2 cellular contexts compared by ENCODE assay signal in the genomic region with DNA sequence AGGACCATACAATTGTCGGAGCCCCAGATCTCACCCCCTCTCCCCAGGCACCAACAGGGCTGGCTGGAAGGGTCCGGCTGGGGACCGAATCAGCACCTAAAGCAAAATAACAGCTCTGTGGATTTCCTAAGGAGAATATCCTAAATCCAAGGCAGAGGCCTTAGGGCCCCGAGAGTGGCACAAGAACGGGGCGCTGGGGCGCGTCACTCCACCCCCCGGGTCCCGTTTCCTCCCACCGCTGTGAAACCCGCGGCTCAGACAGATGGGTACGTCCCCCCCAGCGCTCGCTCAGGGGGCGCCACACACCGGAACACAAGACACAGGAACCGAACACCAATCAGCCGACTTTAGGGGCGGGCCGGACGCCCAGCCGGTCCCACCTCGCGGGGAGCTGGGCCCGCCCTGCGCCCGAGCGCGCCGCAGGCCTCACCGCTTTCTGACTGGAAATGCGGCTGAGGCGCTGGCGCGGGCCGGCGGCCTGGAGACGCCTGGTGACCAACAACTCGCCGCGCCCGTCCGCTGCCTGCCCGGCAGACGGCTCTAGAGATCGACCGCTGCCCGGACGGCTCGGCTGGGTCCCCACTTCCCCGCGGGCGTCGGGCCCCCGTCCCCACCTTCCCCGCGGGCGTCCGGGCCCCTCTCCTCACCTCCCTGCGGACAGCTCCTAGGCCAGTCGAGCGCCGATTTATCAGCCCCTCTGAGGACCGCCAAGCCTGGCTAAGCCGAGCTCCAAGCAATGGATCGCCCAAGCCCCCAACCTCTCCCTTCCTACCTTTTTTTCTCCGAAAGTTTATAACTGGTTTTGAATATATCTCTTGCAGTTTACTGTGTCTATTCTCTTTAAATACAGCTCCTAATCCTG.
TF ChIP-seq lines count a peak whose summit lies in the region.

A gene with protein sequence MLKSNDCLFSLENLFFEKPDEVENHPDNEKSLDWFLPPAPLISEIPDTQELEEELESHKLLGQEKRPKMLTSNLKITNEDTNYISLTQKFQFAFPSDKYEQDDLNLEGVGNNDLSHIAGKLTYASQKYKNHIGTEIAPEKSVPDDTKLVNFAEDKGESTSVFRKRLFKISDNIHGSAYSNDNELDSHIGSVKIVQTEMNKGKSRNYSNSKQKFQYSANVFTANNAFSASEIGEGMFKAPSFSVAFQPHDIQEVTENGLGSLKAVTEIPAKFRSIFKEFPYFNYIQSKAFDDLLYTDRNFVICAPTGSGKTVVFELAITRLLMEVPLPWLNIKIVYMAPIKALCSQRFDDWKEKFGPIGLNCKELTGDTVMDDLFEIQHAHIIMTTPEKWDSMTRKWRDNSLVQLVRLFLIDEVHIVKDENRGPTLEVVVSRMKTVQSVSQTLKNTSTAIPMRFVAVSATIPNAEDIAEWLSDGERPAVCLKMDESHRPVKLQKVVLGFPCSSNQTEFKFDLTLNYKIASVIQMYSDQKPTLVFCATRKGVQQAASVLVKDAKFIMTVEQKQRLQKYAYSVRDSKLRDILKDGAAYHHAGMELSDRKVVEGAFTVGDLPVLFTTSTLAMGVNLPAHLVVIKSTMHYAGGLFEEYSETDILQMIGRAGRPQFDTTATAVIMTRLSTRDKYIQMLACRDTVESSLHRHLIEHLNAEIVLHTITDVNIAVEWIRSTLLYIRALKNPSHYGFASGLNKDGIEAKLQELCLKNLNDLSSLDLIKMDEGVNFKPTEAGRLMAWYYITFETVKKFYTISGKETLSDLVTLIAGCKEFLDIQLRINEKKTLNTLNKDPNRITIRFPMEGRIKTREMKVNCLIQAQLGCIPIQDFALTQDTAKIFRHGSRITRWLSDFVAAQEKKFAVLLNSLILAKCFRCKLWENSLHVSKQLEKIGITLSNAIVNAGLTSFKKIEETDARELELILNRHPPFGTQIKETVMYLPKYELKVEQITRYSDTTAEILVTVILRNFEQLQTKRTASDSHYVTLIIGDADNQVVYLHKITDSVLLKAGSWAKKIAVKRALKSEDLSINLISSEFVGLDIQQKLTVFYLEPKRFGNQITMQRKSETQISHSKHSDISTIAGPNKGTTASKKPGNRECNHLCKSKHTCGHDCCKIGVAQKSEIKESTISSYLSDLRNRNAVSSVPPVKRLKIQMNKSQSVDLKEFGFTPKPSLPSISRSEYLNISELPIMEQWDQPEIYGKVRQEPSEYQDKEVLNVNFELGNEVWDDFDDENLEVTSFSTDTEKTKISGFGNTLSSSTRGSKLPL (N-terminal part only) (minus strand): TSS at position 687 of the 862 bp plus-strand sequence. CDS start 3,755 bp downstream, outside the sequence.

TF ChIP-seq in GM23338, 12 proteins besides CTCF, POLR2A, EP300 and RAD21 (continues in another document):
- TF ChIP-seq, protein P1, sequence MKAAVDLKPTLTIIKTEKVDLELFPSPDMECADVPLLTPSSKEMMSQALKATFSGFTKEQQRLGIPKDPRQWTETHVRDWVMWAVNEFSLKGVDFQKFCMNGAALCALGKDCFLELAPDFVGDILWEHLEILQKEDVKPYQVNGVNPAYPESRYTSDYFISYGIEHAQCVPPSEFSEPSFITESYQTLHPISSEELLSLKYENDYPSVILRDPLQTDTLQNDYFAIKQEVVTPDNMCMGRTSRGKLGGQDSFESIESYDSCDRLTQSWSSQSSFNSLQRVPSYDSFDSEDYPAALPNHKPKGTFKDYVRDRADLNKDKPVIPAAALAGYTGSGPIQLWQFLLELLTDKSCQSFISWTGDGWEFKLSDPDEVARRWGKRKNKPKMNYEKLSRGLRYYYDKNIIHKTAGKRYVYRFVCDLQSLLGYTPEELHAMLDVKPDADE (IDR thresholded peaks at IDR 0.05), result peak; percentile 47; the same call in 1 of the 2 replicates
- TF ChIP-seq POLR2AphosphoS5 (IDR thresholded peaks at IDR 0.05; ENCODE audit: low read depth) (peak; percentile 74), STAT1 (IDR thresholded peaks at IDR 0.05; ENCODE audit: unreplicated experiment) (no peak), EZH2phosphoT487 (IDR thresholded peaks at IDR 0.05; ENCODE audit: unreplicated experiment) (no peak), JUNB (IDR thresholded peaks at IDR 0.05; ENCODE audit: unreplicated experiment) (no peak), CREB1 (CRISPR knock-in tag; IDR thresholded peaks at IDR 0.05; ENCODE audit: low read depth) (0 out of 2 replicates have a peak, but pooled peaks have one; percentile 22)
- TF ChIP-seq, protein P2, sequence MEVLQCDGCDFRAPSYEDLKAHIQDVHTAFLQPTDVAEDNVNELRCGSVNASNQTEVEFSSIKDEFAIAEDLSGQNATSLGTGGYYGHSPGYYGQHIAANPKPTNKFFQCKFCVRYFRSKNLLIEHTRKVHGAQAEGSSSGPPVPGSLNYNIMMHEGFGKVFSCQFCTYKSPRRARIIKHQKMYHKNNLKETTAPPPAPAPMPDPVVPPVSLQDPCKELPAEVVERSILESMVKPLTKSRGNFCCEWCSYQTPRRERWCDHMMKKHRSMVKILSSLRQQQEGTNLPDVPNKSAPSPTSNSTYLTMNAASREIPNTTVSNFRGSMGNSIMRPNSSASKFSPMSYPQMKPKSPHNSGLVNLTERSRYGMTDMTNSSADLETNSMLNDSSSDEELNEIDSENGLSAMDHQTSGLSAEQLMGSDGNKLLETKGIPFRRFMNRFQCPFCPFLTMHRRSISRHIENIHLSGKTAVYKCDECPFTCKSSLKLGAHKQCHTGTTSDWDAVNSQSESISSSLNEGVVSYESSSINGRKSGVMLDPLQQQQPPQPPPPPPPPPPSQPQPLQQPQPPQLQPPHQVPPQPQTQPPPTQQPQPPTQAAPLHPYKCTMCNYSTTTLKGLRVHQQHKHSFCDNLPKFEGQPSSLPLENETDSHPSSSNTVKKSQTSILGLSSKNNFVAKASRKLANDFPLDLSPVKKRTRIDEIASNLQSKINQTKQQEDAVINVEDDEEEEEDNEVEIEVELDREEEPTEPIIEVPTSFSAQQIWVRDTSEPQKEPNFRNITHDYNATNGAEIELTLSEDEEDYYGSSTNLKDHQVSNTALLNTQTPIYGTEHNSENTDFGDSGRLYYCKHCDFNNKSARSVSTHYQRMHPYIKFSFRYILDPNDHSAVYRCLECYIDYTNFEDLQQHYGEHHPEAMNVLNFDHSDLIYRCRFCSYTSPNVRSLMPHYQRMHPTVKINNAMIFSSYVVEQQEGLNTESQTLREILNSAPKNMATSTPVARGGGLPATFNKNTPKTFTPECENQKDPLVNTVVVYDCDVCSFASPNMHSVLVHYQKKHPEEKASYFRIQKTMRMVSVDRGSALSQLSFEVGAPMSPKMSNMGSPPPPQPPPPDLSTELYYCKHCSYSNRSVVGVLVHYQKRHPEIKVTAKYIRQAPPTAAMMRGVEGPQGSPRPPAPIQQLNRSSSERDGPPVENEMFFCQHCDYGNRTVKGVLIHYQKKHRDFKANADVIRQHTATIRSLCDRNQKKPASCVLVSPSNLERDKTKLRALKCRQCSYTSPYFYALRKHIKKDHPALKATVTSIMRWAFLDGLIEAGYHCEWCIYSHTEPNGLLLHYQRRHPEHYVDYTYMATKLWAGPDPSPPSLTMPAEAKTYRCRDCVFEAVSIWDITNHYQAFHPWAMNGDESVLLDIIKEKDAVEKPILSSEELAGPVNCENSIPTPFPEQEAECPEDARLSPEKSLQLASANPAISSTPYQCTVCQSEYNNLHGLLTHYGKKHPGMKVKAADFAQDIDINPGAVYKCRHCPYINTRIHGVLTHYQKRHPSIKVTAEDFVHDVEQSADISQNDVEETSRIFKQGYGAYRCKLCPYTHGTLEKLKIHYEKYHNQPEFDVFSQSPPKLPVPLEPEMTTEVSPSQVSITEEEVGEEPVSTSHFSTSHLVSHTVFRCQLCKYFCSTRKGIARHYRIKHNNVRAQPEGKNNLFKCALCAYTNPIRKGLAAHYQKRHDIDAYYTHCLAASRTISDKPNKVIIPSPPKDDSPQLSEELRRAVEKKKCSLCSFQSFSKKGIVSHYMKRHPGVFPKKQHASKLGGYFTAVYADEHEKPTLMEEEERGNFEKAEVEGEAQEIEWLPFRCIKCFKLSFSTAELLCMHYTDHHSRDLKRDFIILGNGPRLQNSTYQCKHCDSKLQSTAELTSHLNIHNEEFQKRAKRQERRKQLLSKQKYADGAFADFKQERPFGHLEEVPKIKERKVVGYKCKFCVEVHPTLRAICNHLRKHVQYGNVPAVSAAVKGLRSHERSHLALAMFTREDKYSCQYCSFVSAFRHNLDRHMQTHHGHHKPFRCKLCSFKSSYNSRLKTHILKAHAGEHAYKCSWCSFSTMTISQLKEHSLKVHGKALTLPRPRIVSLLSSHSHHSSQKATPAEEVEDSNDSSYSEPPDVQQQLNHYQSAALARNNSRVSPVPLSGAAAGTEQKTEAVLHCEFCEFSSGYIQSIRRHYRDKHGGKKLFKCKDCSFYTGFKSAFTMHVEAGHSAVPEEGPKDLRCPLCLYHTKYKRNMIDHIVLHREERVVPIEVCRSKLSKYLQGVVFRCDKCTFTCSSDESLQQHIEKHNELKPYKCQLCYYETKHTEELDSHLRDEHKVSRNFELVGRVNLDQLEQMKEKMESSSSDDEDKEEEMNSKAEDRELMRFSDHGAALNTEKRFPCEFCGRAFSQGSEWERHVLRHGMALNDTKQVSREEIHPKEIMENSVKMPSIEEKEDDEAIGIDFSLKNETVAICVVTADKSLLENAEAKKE (CRISPR knock-in tag; IDR thresholded peaks at IDR 0.05), result no peak

TF ChIP-seq in SK-N-SH, 30 proteins besides CTCF, POLR2A, EP300 and RAD21:
- TF ChIP-seq RFX5 (IDR thresholded peaks at IDR 0.05; ENCODE audit: low read length) (no peak), SIN3A (IDR thresholded peaks at IDR 0.05; ENCODE audit: borderline replicate concordance, low read depth, low read length) (no peak), MXI1 (IDR thresholded peaks at IDR 0.05; ENCODE audit: low read depth, low read length) (peak; percentile 54; the same call in 1 of the 2 replicates), RXRA (IDR thresholded peaks at IDR 0.05; ENCODE audit: borderline replicate concordance, low read depth) (no peak), GATA2 (CRISPR knock-in tag; IDR thresholded peaks at IDR 0.05) (no peak), CHD2 (IDR thresholded peaks at IDR 0.05; ENCODE audit: low read length, partially characterized antibody) (no peak), TCF12 (IDR thresholded peaks at IDR 0.05) (no peak), NRF1 (IDR thresholded peaks at IDR 0.05; ENCODE audit: low read depth, low read length) (peak; percentile 41; the same call in 1 of the 2 replicates), MEF2A (IDR thresholded peaks at IDR 0.05; ENCODE audit: borderline replicate concordance, low read depth) (no peak)
- TF ChIP-seq, protein P3, sequence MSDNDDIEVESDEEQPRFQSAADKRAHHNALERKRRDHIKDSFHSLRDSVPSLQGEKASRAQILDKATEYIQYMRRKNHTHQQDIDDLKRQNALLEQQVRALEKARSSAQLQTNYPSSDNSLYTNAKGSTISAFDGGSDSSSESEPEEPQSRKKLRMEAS (IDR thresholded peaks at IDR 0.05; ENCODE audit: low read depth), result 0 out of 2 replicates have a peak, but pooled peaks have one; percentile 12
- TF ChIP-seq, protein P4, sequence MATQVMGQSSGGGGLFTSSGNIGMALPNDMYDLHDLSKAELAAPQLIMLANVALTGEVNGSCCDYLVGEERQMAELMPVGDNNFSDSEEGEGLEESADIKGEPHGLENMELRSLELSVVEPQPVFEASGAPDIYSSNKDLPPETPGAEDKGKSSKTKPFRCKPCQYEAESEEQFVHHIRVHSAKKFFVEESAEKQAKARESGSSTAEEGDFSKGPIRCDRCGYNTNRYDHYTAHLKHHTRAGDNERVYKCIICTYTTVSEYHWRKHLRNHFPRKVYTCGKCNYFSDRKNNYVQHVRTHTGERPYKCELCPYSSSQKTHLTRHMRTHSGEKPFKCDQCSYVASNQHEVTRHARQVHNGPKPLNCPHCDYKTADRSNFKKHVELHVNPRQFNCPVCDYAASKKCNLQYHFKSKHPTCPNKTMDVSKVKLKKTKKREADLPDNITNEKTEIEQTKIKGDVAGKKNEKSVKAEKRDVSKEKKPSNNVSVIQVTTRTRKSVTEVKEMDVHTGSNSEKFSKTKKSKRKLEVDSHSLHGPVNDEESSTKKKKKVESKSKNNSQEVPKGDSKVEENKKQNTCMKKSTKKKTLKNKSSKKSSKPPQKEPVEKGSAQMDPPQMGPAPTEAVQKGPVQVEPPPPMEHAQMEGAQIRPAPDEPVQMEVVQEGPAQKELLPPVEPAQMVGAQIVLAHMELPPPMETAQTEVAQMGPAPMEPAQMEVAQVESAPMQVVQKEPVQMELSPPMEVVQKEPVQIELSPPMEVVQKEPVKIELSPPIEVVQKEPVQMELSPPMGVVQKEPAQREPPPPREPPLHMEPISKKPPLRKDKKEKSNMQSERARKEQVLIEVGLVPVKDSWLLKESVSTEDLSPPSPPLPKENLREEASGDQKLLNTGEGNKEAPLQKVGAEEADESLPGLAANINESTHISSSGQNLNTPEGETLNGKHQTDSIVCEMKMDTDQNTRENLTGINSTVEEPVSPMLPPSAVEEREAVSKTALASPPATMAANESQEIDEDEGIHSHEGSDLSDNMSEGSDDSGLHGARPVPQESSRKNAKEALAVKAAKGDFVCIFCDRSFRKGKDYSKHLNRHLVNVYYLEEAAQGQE (IDR thresholded peaks at IDR 0.05; ENCODE audit: low read depth, low read length), result peak; percentile 72
